ENCODE assay signal across 20 cellular contexts in the genomic region with DNA sequence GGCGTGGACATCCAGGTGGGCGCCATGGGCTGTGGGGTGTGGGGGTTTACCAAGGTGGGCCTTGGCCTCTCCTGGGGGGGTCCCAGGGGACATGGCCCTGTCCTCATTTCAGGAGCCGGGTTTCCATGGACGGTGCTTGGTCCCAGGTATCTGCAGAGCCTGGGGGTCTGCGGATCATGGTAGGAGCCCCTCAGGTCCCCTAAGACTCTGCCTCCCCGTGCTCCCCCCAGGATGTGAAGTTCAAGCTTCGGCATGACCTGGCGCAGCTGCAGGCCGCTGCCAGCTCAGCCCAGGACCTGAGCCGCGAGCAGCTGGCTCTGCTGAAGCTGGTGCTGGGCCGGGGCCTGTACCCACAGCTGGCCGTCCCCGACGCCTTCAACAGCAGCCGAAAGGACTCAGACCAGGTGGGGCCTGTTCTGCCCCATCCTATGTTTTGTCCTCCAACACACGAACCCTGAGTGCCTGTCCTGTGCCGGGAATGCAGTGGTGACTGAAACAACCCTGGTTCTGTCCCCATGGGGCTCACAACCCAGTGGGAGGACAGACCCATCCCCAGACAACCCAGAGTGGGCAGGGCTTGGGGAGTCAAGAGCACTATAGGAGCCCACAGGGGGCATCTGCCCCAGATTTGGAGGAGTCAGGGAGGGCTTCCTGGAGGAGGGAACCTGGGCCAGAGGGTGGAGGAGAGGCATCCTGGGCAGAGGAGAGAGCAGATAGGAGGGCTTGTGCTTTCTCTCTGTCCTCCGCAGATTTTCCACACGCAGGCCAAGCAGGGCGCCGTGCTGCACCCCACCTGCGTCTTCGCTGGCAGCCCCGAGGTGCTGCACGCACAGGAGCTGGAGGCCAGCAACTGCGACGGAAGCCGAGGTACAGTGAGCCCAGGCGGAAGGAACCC. TPM values are rescaled to one million over a fixed set of nuclear protein-coding genes. Genes with fewer than 3 reads are reported as not detected.
DNase-seq lines count a peak whose midpoint lies in the region; TF ChIP-seq lines count a peak whose summit lies in the region.
"Had no signal": no experiment of that assay in that cellular context is flagged by ENCODE, and none has a peak within 500 bp of the region (broad histone marks: within the 10 kb centered on the region; RNA-seq: fewer than 3 reads in every experiment).

No MANE protein-coding gene starts in this region.

- POLR2A ChIA-PET in PC-9 (lab: Charles Lee; ENCODE audit: unreplicated experiment) = interaction anchor here (0.6 kb wide), 1 partner anchor 19 kb away, joined by 5 read pairs; no protein-coding TSS in a partner anchor

- peaks cover 44 to 63% of the 10 kb centered on the region in 2 experiments for H3K4me1 ChIP-seq in neutrophil (ENCODE audit: control insufficient read depth in 1 of 2, insufficient read depth in 1 of 2, low read depth in 1 of 2, low read length in 1 of 2)
- H3K4me1 ChIP-seq in HAP-1 = no peaks in the 10 kb centered on the region
- no peaks in the 10 kb centered on the region for H3K4me1 ChIP-seq in PC-9 (replicated peaks; ENCODE audit: insufficient read depth)

- H3K27me3 ChIP-seq in neutrophil = no peaks in the 10 kb centered on the region
- no peaks in the 10 kb centered on the region for H3K27me3 ChIP-seq in HAP-1 (ENCODE audit: low read depth)
- H3K27me3 ChIP-seq in PC-9 (ENCODE audit: insufficient read depth, low read depth) = no peaks in the 10 kb centered on the region
- H3K27me3 ChIP-seq: SJSA1 had no signal

- H3F3A ChIP-seq in PC-9 (ENCODE audit: insufficient read depth, low read depth) = peaks cover 16% of the 10 kb centered on the region; the same call in 1 of the 2 replicates

- H3K4me3 Mint-ChIP-seq in activated T-helper 2 cell treated with anti-CD3 and anti-CD28 coated beads, Interferon-gamma antibody, Interleukin-2, Interleukin-4, amounts not matched to agents 10 μg/mL and 5 μg/mL and 100 μg/mL, durations not matched to agents 14 hours and 24 hours and 36 hours (ENCODE audit: low read depth) = no peak overlapping the region
- H3K4me3 Mint-ChIP-seq: CD8-positive, alpha-beta T cell had no signal

- CTCF ChIA-PET in PC-9 (lab: Charles Lee) = no interaction called here

- H3K27ac ChIP-seq in C4-2B = peak overlapping the region; percentile 29
- H3K27ac ChIP-seq in neutrophil = peak overlapping the region; percentile 94
- H3K27ac ChIP-seq in PC-9 = no peak overlapping the region
- H3K27ac ChIP-seq: KMS-11, SJSA1 had no signal

- H3K27me3 Mint-ChIP-seq in activated T-helper 2 cell treated with anti-CD3 and anti-CD28 coated beads, Interferon-gamma antibody, Interleukin-2, Interleukin-4, amounts not matched to agents 10 μg/mL and 5 μg/mL and 100 μg/mL, durations not matched to agents 14 hours and 24 hours and 36 hours (ENCODE audit: low read depth) = no peaks in the 10 kb centered on the region

- H3K9me3 Mint-ChIP-seq in activated T-helper 2 cell treated with anti-CD3 and anti-CD28 coated beads, Interferon-gamma antibody, Interleukin-2, Interleukin-4, amounts not matched to agents 10 μg/mL and 5 μg/mL and 100 μg/mL, durations not matched to agents 14 hours and 24 hours and 36 hours = no peaks in the 10 kb centered on the region
- H3K9me3 Mint-ChIP-seq: CD8-positive, alpha-beta T cell had no signal

- H3K4me2 ChIP-seq in PC-9 = no peak overlapping the region
- H3K4me2 ChIP-seq: KMS-11 had no signal

- peaks cover 100% of the 10 kb centered on the region for H3K36me3 ChIP-seq in neutrophil
- H3K36me3 ChIP-seq in HAP-1 (replicated peaks) = peaks cover 75% of the 10 kb centered on the region
- H3K36me3 ChIP-seq in PC-9 (ENCODE audit: low read depth) = peaks cover 45% of the 10 kb centered on the region

- peaks cover 25% of the 10 kb centered on the region for H3K36me3 Mint-ChIP-seq in activated T-helper 2 cell treated with anti-CD3 and anti-CD28 coated beads, Interferon-gamma antibody, Interleukin-2, Interleukin-4, amounts not matched to agents 10 μg/mL and 5 μg/mL and 100 μg/mL, durations not matched to agents 14 hours and 24 hours and 36 hours (ENCODE audit: low read depth)

- H3K4me1 Mint-ChIP-seq in activated T-helper 2 cell treated with anti-CD3 and anti-CD28 coated beads, Interferon-gamma antibody, Interleukin-2, Interleukin-4, amounts not matched to agents 10 μg/mL and 5 μg/mL and 100 μg/mL, durations not matched to agents 14 hours and 24 hours and 36 hours (ENCODE audit: low read depth) = no peaks in the 10 kb centered on the region

- H2AFZ ChIP-seq in PC-9 = no peak overlapping the region

- no TSS peak for BruUV-seq in PC-9 (replicated peaks; lab: Mats Ljungman, UMichigan)

- H3K9me2 ChIP-seq in PC-9 (ENCODE audit: insufficient read depth) = no peaks in the 10 kb centered on the region

- H3K4me3 ChIP-seq in neutrophil (ENCODE audit: low read depth in 1 of 2, low read length in 1 of 2) (no peak overlapping the region), HAP-1 (no peak overlapping the region), PC-9 (no peak overlapping the region)
- H3K4me3 ChIP-seq: SJSA1 had no signal

- intact Hi-C loops in activated T-helper 2 cell treated with anti-CD3 and anti-CD28 coated beads, Interferon-gamma antibody, Interleukin-2, Interleukin-4, amounts not matched to agents 10 μg/mL and 5 μg/mL and 100 μg/mL, durations not matched to agents 14 hours and 24 hours and 36 hours (cut with micrococcal nuclease) = no loop called here
- intact Hi-C loops in PC-9 (cut with micrococcal nuclease; ENCODE audit: unreplicated experiment) = no loop called here

- no peak overlapping the region for H3K27ac Mint-ChIP-seq in activated T-helper 2 cell treated with anti-CD3 and anti-CD28 coated beads, Interferon-gamma antibody, Interleukin-2, Interleukin-4, amounts not matched to agents 10 μg/mL and 5 μg/mL and 100 μg/mL, durations not matched to agents 14 hours and 24 hours and 36 hours
- H3K27ac Mint-ChIP-seq: CD8-positive, alpha-beta T cell had no signal

- H3K79me2 ChIP-seq in PC-9 (ENCODE audit: low read depth) = peaks cover under 1% of the 10 kb centered on the region; the same call in 1 of the 2 replicates

- H4K20me1 ChIP-seq in PC-9 (ENCODE audit: insufficient read depth) = peaks cover 5% of the 10 kb centered on the region

- TF ChIP-seq CTCF in C4-2B (conservative IDR thresholded peaks at IDR 0.05) (no peak), neutrophil (IDR thresholded peaks at IDR 0.05) (no peak), PC-9 (conservative IDR thresholded peaks at IDR 0.05) (no peak)

- in situ Hi-C loops in HAP-1 (cut with MboI; ENCODE audit: low sequenced_read_pairs) = no loop called here

- DNase-seq in D341Med (ENCODE audit: low spot score) = peak; percentile 24
- DNase-seq in epidermal melanocyte (ENCODE audit: insufficient read length, low spot score) = peak; percentile 9
- DNase-seq in activated T-helper 2 cell treated with anti-CD3 and anti-CD28 coated beads, Interferon-gamma antibody, Interleukin-2, Interleukin-4, amounts not matched to agents 10 μg/mL and 5 μg/mL and 100 μg/mL, durations not matched to agents 14 hours and 24 hours and 36 hours (ENCODE audit: low spot score) = no peak
- DNase-seq in HAP-1 (ENCODE audit: low spot score in 2 of 2) = no peak
- no peak for DNase-seq in PC-9
- DNase-seq: CD8-positive, alpha-beta T cell; DMS53; GDM1; NCI-H1105 treated with DMSO at 0.1 percent for 48 hours; NCI-H1694; NCI-H2081; NCI-H2171; NCI-H345; NCI-H524; NCI-H82 had no signal

- H3K9me3 ChIP-seq in neutrophil (no peaks in the 10 kb centered on the region), HAP-1 (no peaks in the 10 kb centered on the region), PC-9 (ENCODE audit: insufficient read depth, low read depth) (no peaks in the 10 kb centered on the region)
- H3K9me3 ChIP-seq: SJSA1 had no signal

RNA-seq across cellular contexts. Expression of a gene that starts 26.8 kb away (rescaled TPM):
- total RNA-seq in activated T-helper 2 cell treated with anti-CD3 and anti-CD28 coated beads, Interferon-gamma antibody, Interleukin-2, Interleukin-4, amounts not matched to agents 10 μg/mL and 5 μg/mL and 100 μg/mL, durations not matched to agents 14 hours and 24 hours and 36 hours = 23.2 TPM in 2 replicates
- total RNA-seq in PC-9 (2021) = 23.0 TPM in 2 replicates

RNA-seq across cellular contexts. Expression of a gene that starts 43.4 kb away (rescaled TPM):
- total RNA-seq in activated T-helper 2 cell treated with anti-CD3 and anti-CD28 coated beads, Interferon-gamma antibody, Interleukin-2, Interleukin-4, amounts not matched to agents 10 μg/mL and 5 μg/mL and 100 μg/mL, durations not matched to agents 14 hours and 24 hours and 36 hours = 0.16 TPM in 1 of 2 replicates, not detected in the other
- 1.9 and 4.9 TPM in 2 replicates for total RNA-seq in PC-9 (2021)
- total RNA-seq: CD8-positive, alpha-beta T cell had no signal

RNA-seq across cellular contexts. Expression of a gene that starts 44.0 kb away (rescaled TPM):
- total RNA-seq in activated T-helper 2 cell treated with anti-CD3 and anti-CD28 coated beads, Interferon-gamma antibody, Interleukin-2, Interleukin-4, amounts not matched to agents 10 μg/mL and 5 μg/mL and 100 μg/mL, durations not matched to agents 14 hours and 24 hours and 36 hours = not detected in 2 replicates
- not detected in 2 replicates for total RNA-seq in PC-9 (2021)
- total RNA-seq: CD8-positive, alpha-beta T cell; HT1080; SJSA1 had no signal

Comparison
In these comparisons a context has a peak if more than half of its experiments do, and no peak if none do; other contexts are left out.
1. DNase-seq: peak in D341Med (single experiment) and epidermal melanocyte (single experiment); none in activated T-helper 2 cell treated with anti-CD3 and anti-CD28 coated beads, Interferon-gamma antibody, Interleukin-2, Interleukin-4, amounts not matched to agents 10 μg/mL and 5 μg/mL and 100 μg/mL, durations not matched to agents 14 hours and 24 hours and 36 hours (single experiment), HAP-1 (0 of 2) and PC-9 (0 of 2).